Comparison of ENCODE assay signal across 20 cellular contexts in genomic region chrX:2316534-2316933, GRCh38.
"Had no signal": no experiment of that assay in that cellular context is flagged by ENCODE, and none has a peak within 500 bp of the region (broad histone marks: within the 10 kb centered on the region; RNA-seq: fewer than 3 reads in every experiment).

No MANE protein-coding gene starts in this region.

- H3K27ac Mint-ChIP-seq: immature natural killer cell, nephron had no signal

- H3K9me3 ChIP-seq: gastroesophageal sphincter, right atrium auricular region had no signal

- H3K27me3 Mint-ChIP-seq: naive B cell had no signal

- H3K4me2 ChIP-seq: smooth muscle cell had no signal

- H3K36me3 ChIP-seq: gastroesophageal sphincter, right atrium auricular region had no signal

- H3K4me3 Mint-ChIP-seq: immature natural killer cell, nephron had no signal

- ATAC-seq: esophagus mucosa, gastroesophageal sphincter, left cardiac atrium, left ventricle myocardium superior had no signal

- H3K4me3 ChIP-seq: dorsolateral prefrontal cortex, gastroesophageal sphincter, right atrium auricular region, smooth muscle cell had no signal

- DNase-seq: cortex of kidney; dorsolateral prefrontal cortex; effector memory CD4-positive, alpha-beta T cell; foreskin fibroblast; glutamatergic neuron; immature natural killer cell; kidney; left cardiac atrium; left ventricle myocardium superior; mesendoderm; naive B cell; posterior cingulate gyrus; stimulated activated CD4-positive, alpha-beta T cell treated with anti-CD3 and anti-CD28 coated beads, Interleukin-2, amount 100 ng/mL, for 48 hours; stimulated activated naive CD4-positive, alpha-beta T cell treated with Interleukin-2 at 50 U/mL for 16 hours; trophoblast cell had no signal

- H3K27me3 ChIP-seq: dorsolateral prefrontal cortex, gastroesophageal sphincter, right atrium auricular region had no signal

- H3K9me3 Mint-ChIP-seq: immature natural killer cell had no signal

- H3K4me1 ChIP-seq: right atrium auricular region had no signal

- H3K27ac ChIP-seq: dorsolateral prefrontal cortex, gastroesophageal sphincter, right atrium auricular region had no signal
